1 cellular context compared by ENCODE assay signal in genomic region chr10:49502358-49502757, GRCh38.
TF ChIP-seq lines count a peak whose summit lies in the region.

No MANE protein-coding gene starts in this region.

TF ChIP-seq in IMR-90, 13 proteins besides CTCF, POLR2A, EP300 and RAD21 (continued from another document):
- TF ChIP-seq CEBPB (IDR thresholded peaks at IDR 0.05; ENCODE audit: low read depth, low read length), result no peak
- no peak for TF ChIP-seq USF2 (IDR thresholded peaks at IDR 0.05; ENCODE audit: low read depth, low read length)
- TF ChIP-seq BHLHE40 (IDR thresholded peaks at IDR 0.05; ENCODE audit: low read depth, low read length), result no peak
- TF ChIP-seq MAZ (IDR thresholded peaks at IDR 0.05; ENCODE audit: borderline replicate concordance, low read depth, low read length), result no peak
- TF ChIP-seq FOS (IDR thresholded peaks at IDR 0.05; ENCODE audit: low read depth, low read length), result no peak
- TF ChIP-seq ELK1 (IDR thresholded peaks at IDR 0.05; ENCODE audit: borderline replicate concordance, low read depth, low read length), result no peak
- no peak for TF ChIP-seq RFX5 (IDR thresholded peaks at IDR 0.05; ENCODE audit: low read depth, low read length)
- no peak for TF ChIP-seq NFE2L2 (IDR thresholded peaks at IDR 0.05; ENCODE audit: low read depth, low read length)
- TF ChIP-seq SMC3 (IDR thresholded peaks at IDR 0.05; ENCODE audit: low read depth, low read length), result no peak
- no peak for TF ChIP-seq CHD1 (IDR thresholded peaks at IDR 0.05; ENCODE audit: low read depth, low read length)
- no peak for TF ChIP-seq MAFK (IDR thresholded peaks at IDR 0.05; ENCODE audit: low read depth, low read length)
